In the genomic region with DNA sequence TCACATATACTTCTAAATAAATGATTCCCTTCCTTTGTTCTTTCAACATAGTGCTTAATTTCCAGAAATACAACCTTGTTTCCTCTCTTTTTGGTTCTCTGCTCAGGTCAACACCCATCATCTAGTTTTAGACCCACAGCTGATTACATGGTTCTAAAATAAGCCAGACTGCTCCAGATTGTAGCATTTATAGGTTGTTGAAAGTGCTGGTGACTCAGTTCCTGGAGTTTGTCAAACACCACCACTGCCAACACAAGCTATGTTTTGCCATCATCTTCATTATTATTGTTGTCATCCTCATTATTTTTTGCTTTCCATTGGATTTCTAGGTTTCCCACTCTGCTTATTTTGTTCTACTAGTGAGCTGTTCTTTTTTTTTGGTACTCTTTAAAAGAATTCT, we compare ENCODE assay signal across 37 cellular contexts. TPM values are rescaled to one million over a fixed set of nuclear protein-coding genes. Genes with fewer than 3 reads are reported as not detected.
"Had no signal": no experiment of that assay in that cellular context is flagged by ENCODE, and none has a peak within 500 bp of the region (broad histone marks: within the 10 kb centered on the region; RNA-seq: fewer than 3 reads in every experiment).

No MANE protein-coding gene starts in this region.

- DNase-seq: activated CD4-positive, alpha-beta memory T cell treated with anti-CD3 and anti-CD28 coated beads, Interleukin-2, amount 10 ng/mL, durations not matched to agents 7 days and 5 days; activated CD4-positive, alpha-beta T cell treated with anti-CD3 and anti-CD28 coated beads for 1 hour; activated CD4-positive, alpha-beta T cell treated with anti-CD3 and anti-CD28 coated beads, Interleukin-2, amount 10 ng/mL, durations not matched to agents 7 days and 5 days; activated CD8-positive, alpha-beta memory T cell treated with anti-CD3 and anti-CD28 coated beads, Interleukin-2, amount 50 U/mL, for 48 hours; activated gamma-delta T cell; activated naive CD4-positive, alpha-beta T cell treated with anti-CD3 and anti-CD28 coated beads, Interleukin-2, amount 10 ng/mL, durations not matched to agents 7 days and 5 days; activated naive CD8-positive, alpha-beta T cell treated with anti-CD3 and anti-CD28 coated beads, Interleukin-2, amount 10 ng/mL, durations not matched to agents 7 days and 5 days; activated T-cell treated with anti-CD3 and anti-CD28 coated beads, Interleukin-2, amount 50 U/mL, for 24 hours; amniotic stem cell; caudate nucleus; cortex of kidney; esophagus squamous epithelium; heart left ventricle; hypothalamus; immature natural killer cell; kidney; left colon; naive thymus-derived CD4-positive, alpha-beta T cell; pancreas; retina; small intestine; stimulated activated CD4-positive, alpha-beta T cell treated with anti-CD3 and anti-CD28 coated beads, Interleukin-4, amount 100 ng/mL, for 24 hours; T-helper 17 cell; T1000; trophoblast cell had no signal

- H3K9me3 ChIP-seq: esophagus squamous epithelium, heart left ventricle, pancreas, prostate gland, thoracic aorta had no signal

- H3K36me3 ChIP-seq: esophagus squamous epithelium, heart left ventricle, pancreas, prostate gland, thoracic aorta had no signal

- ATAC-seq: heart left ventricle; left colon; naive thymus-derived CD4-positive, alpha-beta T cell; pancreas; sciatic nerve; stimulated activated effector memory CD8-positive, alpha-beta T cell treated with anti-CD3 and anti-CD28 coated beads, Interleukin-12 subunit alpha, Interleukin-12 subunit beta, amount 100 ng/mL, for 72 hours; T-helper 17 cell; WTC11 had no signal

- H3K27me3 ChIP-seq: esophagus squamous epithelium, heart left ventricle, pancreas had no signal

- FAIRE-seq: kidney, pancreas, small intestine, urothelium cell line had no signal

- H3K4me3 ChIP-seq: esophagus squamous epithelium, heart left ventricle, pancreas, prostate gland, thoracic aorta had no signal

- H3K27ac ChIP-seq: esophagus squamous epithelium, heart left ventricle, pancreas, prostate gland, thoracic aorta had no signal

- H3K4me1 ChIP-seq: esophagus squamous epithelium, heart left ventricle, pancreas, prostate gland had no signal

RNA-seq across cellular contexts. Expression of gene MMP20, which starts 22.3 kb away (rescaled TPM):
- total RNA-seq: activated CD4-positive, alpha-beta memory T cell treated with anti-CD3 and anti-CD28 coated beads, Interleukin-2, amount 10 ng/mL, durations not matched to agents 7 days and 5 days; activated CD4-positive, alpha-beta T cell treated with anti-CD3 and anti-CD28 coated beads, Interleukin-2, amount 10 ng/mL, durations not matched to agents 7 days and 5 days; activated naive CD8-positive, alpha-beta T cell treated with anti-CD3 and anti-CD28 coated beads, Interleukin-2, amount 10 ng/mL, durations not matched to agents 7 days and 5 days; chondrocyte; esophagus squamous epithelium; fibroblast of villous mesenchyme; heart left ventricle; kidney; left colon; liver; mesothelial cell of epicardium; naive thymus-derived CD4-positive, alpha-beta T cell; pancreas; prostate gland; sciatic nerve; subcutaneous adipose tissue; T-helper 17 cell; thoracic aorta; WTC11 had no signal
- polyA plus RNA-seq: heart left ventricle; immature natural killer cell; liver; naive thymus-derived CD4-positive, alpha-beta T cell; neural cell; pancreas; small intestine had no signal

RNA-seq across cellular contexts. Expression of gene MMP27, which starts 58.1 kb away (rescaled TPM):
- total RNA-seq: activated CD4-positive, alpha-beta memory T cell treated with anti-CD3 and anti-CD28 coated beads, Interleukin-2, amount 10 ng/mL, durations not matched to agents 7 days and 5 days; activated CD4-positive, alpha-beta T cell treated with anti-CD3 and anti-CD28 coated beads, Interleukin-2, amount 10 ng/mL, durations not matched to agents 7 days and 5 days; activated naive CD8-positive, alpha-beta T cell treated with anti-CD3 and anti-CD28 coated beads, Interleukin-2, amount 10 ng/mL, durations not matched to agents 7 days and 5 days; chondrocyte; fibroblast of villous mesenchyme; kidney; liver; mesothelial cell of epicardium; naive thymus-derived CD4-positive, alpha-beta T cell; prostate gland; sciatic nerve; T-helper 17 cell; thoracic aorta; WTC11 had no signal
- polyA plus RNA-seq: heart left ventricle; immature natural killer cell; liver; naive thymus-derived CD4-positive, alpha-beta T cell; neural cell; pancreas had no signal
